ENCODE assay signal across 8 cellular contexts in the genomic region with DNA sequence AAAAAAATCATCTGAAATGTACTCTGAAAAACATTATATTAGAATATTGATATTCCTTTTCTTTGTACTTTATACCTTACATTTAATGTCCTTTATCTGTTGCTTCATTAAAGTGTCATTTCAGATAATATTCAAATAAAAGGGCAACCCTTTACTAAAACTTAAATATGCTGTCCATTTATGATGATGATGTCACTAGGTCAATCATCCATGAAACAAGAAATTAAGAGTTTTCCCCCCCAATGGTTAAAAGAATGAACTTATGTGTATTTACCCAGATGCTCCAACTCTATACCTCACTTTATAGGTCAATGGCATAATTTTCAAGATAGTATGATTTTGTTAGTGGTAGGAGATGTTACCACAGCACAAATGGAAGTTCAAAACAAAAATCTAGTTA.
"Had no signal": no experiment of that assay in that cellular context is flagged by ENCODE, and none has a peak within 500 bp of the region (broad histone marks: within the 10 kb centered on the region; RNA-seq: fewer than 3 reads in every experiment).

No MANE protein-coding gene starts in this region.

- H2AFZ ChIP-seq: GM23338 had no signal

- H3K27ac Mint-ChIP-seq: GM23338, H9, HFFc6, IgD-negative memory B cell had no signal

- FAIRE-seq: H1, H54, HTR-8/SVneo had no signal

- H3K4me2 ChIP-seq: GM23338 had no signal

- DNase-seq: H9, HFFc6, KG1 had no signal

- ATAC-seq: GM23338 had no signal

- H3K4me3 Mint-ChIP-seq: GM23338, H9, HFFc6, IgD-negative memory B cell had no signal

- H3K4me3 ChIP-seq: GM23338 had no signal

- H3K9me3 Mint-ChIP-seq: GM23338, H9, HFFc6, IgD-negative memory B cell had no signal

- H3K27me3 Mint-ChIP-seq: IgD-negative memory B cell had no signal
